Comparison of ENCODE assay signal across 15 cellular contexts in genomic region chr12:124082676-124083075, GRCh38.
DNase-seq lines count a peak whose midpoint lies in the region; FAIRE-seq and TF ChIP-seq lines count a peak whose summit lies in the region.
"Had no signal": no experiment of that assay in that cellular context is flagged by ENCODE, and none has a peak within 500 bp of the region (broad histone marks: within the 10 kb centered on the region; RNA-seq: fewer than 3 reads in every experiment).

No MANE protein-coding gene starts in this region.

- POLR2A ChIA-PET in HEK293 (lab: Yijun Ruan, JAX) = interaction anchor here (0.7 kb wide), 1 partner anchor 13 kb away, joined by 3 read pairs; no protein-coding TSS in a partner anchor

- TF ChIP-seq CTCF in HEK293 (tag by site-specific recombination; IDR thresholded peaks at IDR 0.05) (no peak), glutamatergic neuron (IDR thresholded peaks at IDR 0.05; ENCODE audit: partially characterized antibody, unreplicated experiment) (no peak), osteocyte (IDR thresholded peaks at IDR 0.05) (no peak)

- H3K27me3 Mint-ChIP-seq in glutamatergic neuron (ENCODE audit: unreplicated experiment) (peaks cover 17% of the 10 kb centered on the region), osteocyte (ENCODE audit: unreplicated experiment) (no peaks in the 10 kb centered on the region)

- DNase-seq in NCI-H82 (lab: John Stamatoyannopoulos, UW) (peak; percentile 92), glutamatergic neuron (no peak), HTR-8/SVneo (ENCODE audit: insufficient read length, low spot score) (no peak), urothelium cell line (ENCODE audit: low spot score) (no peak), osteocyte (ENCODE audit: extremely low spot score, unreplicated experiment) (no peak)
- DNase-seq: BE2C; CD4-positive, alpha-beta memory T cell; DMS53; GF-D8; H7 had no signal

- H3K4me1 ChIP-seq in HEK293 (ENCODE audit: control insufficient read depth, insufficient read depth, low read length) = peaks cover 3% of the 10 kb centered on the region; the same call in 1 of the 2 replicates
- H3K4me1 ChIP-seq: A549 had no signal

- H3K36me3 ChIP-seq in HEK293 (ENCODE audit: control insufficient read depth in 2 of 2, insufficient read depth in 1 of 2, low read length in 2 of 2) = no peaks in the 10 kb centered on the region
- H3K36me3 ChIP-seq: BE2C had no signal

- H3K4me3 ChIP-seq in HEK293 (ENCODE audit: low read depth, low read length) = no peak overlapping the region
- H3K4me3 ChIP-seq: A549 had no signal

- peaks cover 52% of the 10 kb centered on the region for H3K4me1 Mint-ChIP-seq in glutamatergic neuron (ENCODE audit: low read depth, unreplicated experiment)
- H3K4me1 Mint-ChIP-seq in osteocyte (ENCODE audit: unreplicated experiment) = peaks cover 6% of the 10 kb centered on the region
- H3K4me1 Mint-ChIP-seq: CD4-positive, alpha-beta memory T cell; IgD-negative memory B cell had no signal

- H3K4me3 Mint-ChIP-seq in glutamatergic neuron (ENCODE audit: unreplicated experiment) (peak overlapping the region; percentile 26), osteocyte (ENCODE audit: unreplicated experiment) (no peak overlapping the region)
- H3K4me3 Mint-ChIP-seq: CD4-positive, alpha-beta memory T cell; IgD-negative memory B cell had no signal

- no peak for FAIRE-seq in HTR-8/SVneo (lab: Jason Lieb, UNC)
- no peak for FAIRE-seq in urothelium cell line (lab: Jason Lieb, UNC)
- FAIRE-seq: A549, D721Med had no signal

- H3K9me3 Mint-ChIP-seq in glutamatergic neuron (ENCODE audit: unreplicated experiment) (peaks cover 31% of the 10 kb centered on the region), osteocyte (ENCODE audit: unreplicated experiment) (no peaks in the 10 kb centered on the region)
- H3K9me3 Mint-ChIP-seq: IgD-negative memory B cell had no signal

- CTCF ChIA-PET in HEK293 (lab: Yijun Ruan, JAX) = no interaction called here

- no peaks in the 10 kb centered on the region for H3K36me3 Mint-ChIP-seq in glutamatergic neuron (ENCODE audit: unreplicated experiment)
- no peaks in the 10 kb centered on the region for H3K36me3 Mint-ChIP-seq in osteocyte (ENCODE audit: unreplicated experiment)
- H3K36me3 Mint-ChIP-seq: CD4-positive, alpha-beta memory T cell; IgD-negative memory B cell had no signal

- H3K27ac Mint-ChIP-seq in glutamatergic neuron (ENCODE audit: unreplicated experiment) = peak overlapping the region; percentile 96
- H3K27ac Mint-ChIP-seq in osteocyte (ENCODE audit: unreplicated experiment) = no peak overlapping the region
- H3K27ac Mint-ChIP-seq: CD4-positive, alpha-beta memory T cell; IgD-negative memory B cell had no signal

- H3K27ac ChIP-seq in HEK293 (ENCODE audit: extremely low read depth, low read depth, low read length) = no peak overlapping the region
- H3K27ac ChIP-seq: A549, C4-2B had no signal

- H3K9me3 ChIP-seq in HEK293 (ENCODE audit: control insufficient read depth, insufficient read depth, low read depth, low read length) = no peaks in the 10 kb centered on the region
- H3K9me3 ChIP-seq: A549, BE2C had no signal

TF ChIP-seq in HEK293, 187 proteins besides CTCF, POLR2A, EP300 and RAD21:
- TF ChIP-seq ZNF514 (tag by site-specific recombination; IDR thresholded peaks at IDR 0.05) (no peak), ZNF148 (tag by site-specific recombination; IDR thresholded peaks at IDR 0.05; ENCODE audit: borderline replicate concordance) (no peak), ZNF335 (tag by site-specific recombination; conservative IDR thresholded peaks at IDR 0.05) (no peak), ZNF501 (tag by site-specific recombination; IDR thresholded peaks at IDR 0.05) (no peak), ZNF26 (tag by site-specific recombination; IDR thresholded peaks at IDR 0.05) (no peak), ZNF157 (tag by site-specific recombination; IDR thresholded peaks at IDR 0.05) (no peak), KLF1 (tag by site-specific recombination; IDR thresholded peaks at IDR 0.05) (0 out of 2 replicates have a peak, but pooled peaks have one; percentile 38), ZBTB20 (tag by site-specific recombination; IDR thresholded peaks at IDR 0.05) (no peak)
